In the genomic region with DNA sequence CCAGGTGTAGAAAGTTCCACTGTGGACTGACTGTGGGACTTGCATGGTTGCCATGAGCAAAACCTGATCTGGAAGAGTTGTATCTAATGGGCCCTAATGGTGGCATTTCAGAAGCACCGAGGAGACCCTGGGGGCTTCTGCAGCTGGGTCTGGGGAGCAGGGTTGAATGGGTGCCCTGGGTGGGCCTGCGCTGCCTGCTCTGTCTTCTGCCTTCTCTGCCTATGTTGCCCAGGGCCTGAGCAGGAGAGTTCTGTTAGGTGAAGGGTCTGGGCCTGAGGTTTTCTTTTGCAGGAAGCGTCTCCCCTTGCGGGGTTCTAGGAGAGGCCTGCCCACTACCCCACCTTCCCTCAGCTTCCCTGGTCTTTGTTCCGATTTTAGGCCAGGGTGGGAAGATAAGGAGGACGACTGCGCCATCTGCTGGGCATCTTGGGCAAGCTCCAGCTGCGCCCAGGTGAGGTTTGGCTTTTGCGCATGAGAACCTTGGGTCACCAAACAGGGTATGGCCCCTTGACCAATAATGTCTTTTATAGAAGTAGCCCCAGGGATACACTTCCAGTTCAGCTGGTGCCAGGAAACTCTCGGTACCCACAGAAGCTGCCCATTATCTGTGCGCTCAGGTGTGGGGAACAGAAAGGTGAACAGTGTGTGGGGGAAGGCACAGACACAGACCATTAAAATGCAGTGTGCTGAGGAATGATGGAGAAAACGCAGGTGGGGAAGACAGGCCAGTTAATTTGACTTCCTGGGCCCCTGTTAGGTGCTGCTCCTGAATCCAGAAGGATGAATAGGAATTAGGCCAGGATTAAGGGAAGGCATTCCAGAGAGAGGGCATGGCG, we compare ENCODE assay signal across 8 cellular contexts. TPM values are rescaled to one million over a fixed set of nuclear protein-coding genes. Genes with fewer than 3 reads are reported as not detected.
DNase-seq lines count a peak whose midpoint lies in the region; ATAC-seq and TF ChIP-seq lines count a peak whose summit lies in the region.

No MANE protein-coding gene starts in this region.

- H3K36me3 Mint-ChIP-seq in mesothelial cell of epicardium: peaks cover 12% of the 10 kb centered on the region

- peak; percentile 56 for ATAC-seq in HG02943 (IDR thresholded peaks at IDR 0.05; ENCODE audit: low read depth, unreplicated experiment)

- H3K4me3 Mint-ChIP-seq in mesothelial cell of epicardium: no peak overlapping the region

- peak overlapping the region; percentile 65 for H3K27ac Mint-ChIP-seq in mesothelial cell of epicardium

- H3K9me3 Mint-ChIP-seq in mesothelial cell of epicardium: no peaks in the 10 kb centered on the region

- peaks cover 13% of the 10 kb centered on the region for H3K4me1 Mint-ChIP-seq in mesothelial cell of epicardium

- H3K27me3 Mint-ChIP-seq in mesothelial cell of epicardium (ENCODE audit: low read depth): no peaks in the 10 kb centered on the region

- peak; percentile 81 for TF ChIP-seq CTCF in mesothelial cell of epicardium (IDR thresholded peaks at IDR 0.05; ENCODE audit: unreplicated experiment)

- DNase-seq in SIG-M5 treated with dmso at 0.1 percent for 504 hours (lab: John Stamatoyannopoulos, UW; ENCODE audit: unreplicated experiment): peak; percentile 13
- DNase-seq in SIG-M5 (lab: John Stamatoyannopoulos, UW): no peak
- DNase-seq in NCI-H2196 (lab: John Stamatoyannopoulos, UW; ENCODE audit: unreplicated experiment): peak; percentile 74
- peak; percentile 54 for DNase-seq in activated CD4-positive, alpha-beta T cell treated with anti-CD3 and anti-CD28 coated beads, Interleukin-2, amount 50 U/mL, for 1 hour
- DNase-seq in effector CD8-positive, alpha-beta T cell (lab: John Stamatoyannopoulos, UW): peak; percentile 31
- DNase-seq in mesothelial cell of epicardium (ENCODE audit: low spot score in 2 of 2, unreplicated experiment in 2 of 2): peak; percentile 55 to 83
- peak; percentile 33 for DNase-seq in stimulated activated naive CD4-positive, alpha-beta T cell treated with Interleukin-2 at 50 U/mL for 16 hours (lab: John Stamatoyannopoulos, UW)

RNA-seq across cellular contexts. Expression of a gene that starts 23.2 kb away (rescaled TPM):
- 50.5 to 55.3 TPM (median 53.5 TPM) in 3 replicates for total RNA-seq in mesothelial cell of epicardium

RNA-seq across cellular contexts. Expression of a gene that starts 30.1 kb away (rescaled TPM):
- 5.2 to 6.7 TPM (median 6.5 TPM) in 3 replicates for total RNA-seq in mesothelial cell of epicardium
